In the genomic region with DNA sequence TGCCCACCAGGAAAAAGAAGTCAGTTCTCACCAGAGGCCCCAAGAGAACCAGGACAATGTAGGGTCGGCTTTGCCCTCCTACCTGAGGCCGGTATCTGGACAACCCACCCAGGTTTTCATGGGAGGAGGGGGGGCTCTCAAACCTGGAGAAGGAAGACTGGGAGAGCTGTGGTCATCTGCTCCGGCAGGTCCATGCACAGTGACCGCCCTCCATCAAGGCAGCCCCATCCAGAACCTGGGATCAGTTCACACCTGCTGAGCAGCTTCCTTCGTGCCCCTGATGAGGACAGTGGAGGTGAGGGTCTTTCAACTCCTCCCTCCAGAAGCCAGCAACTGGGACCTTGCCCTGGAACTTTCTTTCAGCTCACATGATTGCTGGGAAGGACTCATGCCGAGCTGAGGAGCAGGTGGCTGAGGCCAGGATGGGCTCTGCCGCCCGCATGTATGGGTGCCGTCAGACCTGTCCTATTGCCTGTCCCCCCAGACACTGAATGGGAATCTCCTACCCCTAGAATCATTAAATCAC, we compare ENCODE assay signal across 25 cellular contexts. TPM values are rescaled to one million over a fixed set of nuclear protein-coding genes. Genes with fewer than 3 reads are reported as not detected.
DNase-seq lines count a peak whose midpoint lies in the region; ATAC-seq and TF ChIP-seq lines count a peak whose summit lies in the region.
"Had no signal": no experiment of that assay in that cellular context is flagged by ENCODE, and none has a peak within 500 bp of the region (broad histone marks: within the 10 kb centered on the region; RNA-seq: fewer than 3 reads in every experiment).

No MANE protein-coding gene starts in this region.

- H3K4ac ChIP-seq in IMR-90 (ENCODE audit: low read depth, low read length), result peak overlapping the region; percentile 22; the same call in 1 of the 2 replicates
- H3K4ac ChIP-seq in neuronal stem cell (ENCODE audit: low read length), result no peak overlapping the region

- H3K4me2 ChIP-seq in IMR-90 (ENCODE audit: low read depth, low read length) (no peak overlapping the region), neuronal stem cell (ENCODE audit: insufficient read depth, low read length, poor library complexity, severe bottlenecking) (no peak overlapping the region)
- H3K4me2 ChIP-seq: BLaER1 had no signal

- peaks cover 12% of the 10 kb centered on the region; the same call in 1 of the 2 replicates for H3K27me3 ChIP-seq in IMR-90 (ENCODE audit: control insufficient read depth, insufficient read depth, low read length)
- peaks cover 0 to 12% (median 0%) of the 10 kb centered on the region in 3 experiments for H3K27me3 ChIP-seq in neuronal stem cell (ENCODE audit: control insufficient read depth in 3 of 3, insufficient read depth in 3 of 3, low read depth in 1 of 3, low read length in 3 of 3)
- H3K27me3 ChIP-seq in tibial nerve, result peaks cover 0 to 25% of the 10 kb centered on the region in 2 donors
- H3K27me3 ChIP-seq: BE2C, BLaER1 had no signal

- H3K56ac ChIP-seq in IMR-90 (ENCODE audit: extremely low read depth, insufficient read depth, low read length), result no peak overlapping the region

- H3K36me3 Mint-ChIP-seq in neural crest cell (ENCODE audit: low read depth), result peaks cover 5% of the 10 kb centered on the region
- H3K36me3 Mint-ChIP-seq: CD14-positive monocyte; CD4-positive, CD25-positive, alpha-beta regulatory T cell; CD8-positive, alpha-beta memory T cell had no signal

- H4K20me1 ChIP-seq in IMR-90 (ENCODE audit: insufficient read depth, low read length), result no peaks in the 10 kb centered on the region
- H4K20me1 ChIP-seq: BLaER1 had no signal

- in situ Hi-C loops in IMR-90 (cut with MboI; ENCODE audit: low sequenced_read_pairs), result no loop called here

- H4K91ac ChIP-seq in IMR-90 (ENCODE audit: insufficient read depth, low read depth, low read length), result no peak overlapping the region; the same call in 1 of the 2 replicates
- H4K91ac ChIP-seq in neuronal stem cell (ENCODE audit: low read depth, low read length, poor library complexity), result no peak overlapping the region

- H3K4me3 Mint-ChIP-seq in neural crest cell, result no peak overlapping the region
- H3K4me3 Mint-ChIP-seq: CD14-positive monocyte; CD4-positive, alpha-beta memory T cell; CD4-positive, CD25-positive, alpha-beta regulatory T cell; CD8-positive, alpha-beta memory T cell had no signal

- intact Hi-C loops in IMR-90 (cut with micrococcal nuclease), result no loop called here

- TF ChIP-seq POLR2A in IMR-90 (IDR thresholded peaks at IDR 0.05; ENCODE audit: low read depth, low read length), result no peak
- TF ChIP-seq POLR2A in tibial nerve (IDR thresholded peaks at IDR 0.05), result no peak

- POLR2A ChIA-PET in IMR-90 (lab: Charles Lee; ENCODE audit: unreplicated experiment), result no interaction called here

- H2AK9ac ChIP-seq in IMR-90 (replicated peaks; ENCODE audit: low read depth, low read length, poor library complexity), result no peak overlapping the region

- H2AK5ac ChIP-seq in IMR-90 (ENCODE audit: low read depth, low read length) (peak overlapping the region; percentile 23; the same call in 1 of the 2 replicates), neuronal stem cell (ENCODE audit: low read depth, low read length) (peak overlapping the region; percentile 24)

- H3K27ac Mint-ChIP-seq in neural crest cell (ENCODE audit: unreplicated experiment), result peak overlapping the region; percentile 19
- H3K27ac Mint-ChIP-seq: CD14-positive monocyte; CD4-positive, alpha-beta memory T cell; CD4-positive, CD25-positive, alpha-beta regulatory T cell had no signal

- DNase-seq in IMR-90 (no peak), neural crest cell (ENCODE audit: low read depth, low spot score) (no peak), neuronal stem cell (ENCODE audit: low spot score) (no peak), HuH-7 (ENCODE audit: low spot score) (no peak), tibial nerve (ENCODE audit: low spot score in 2 of 2) (no peak), NOMO-1 treated with dmso at 0.1 percent for 144 hours (lab: John Stamatoyannopoulos, UW; ENCODE audit: unreplicated experiment) (no peak)
- DNase-seq: 8988T; ACHN; BE2C; C1 segment of cervical spinal cord; CD4-positive, alpha-beta memory T cell; CD4-positive, CD25-positive, alpha-beta regulatory T cell; CD8-positive, alpha-beta memory T cell; COR-L47; DMS 273 treated with DMSO at 0.1 percent for 48 hours; DMS153; DMS53; DMS79; DND-41; EL; GDM1 had no signal

- CTCF ChIA-PET in IMR-90 (lab: Yijun Ruan, JAX), result no interaction called here

- H3K27ac ChIP-seq in IMR-90 (ENCODE audit: insufficient read depth, low read length) (no peak overlapping the region), neuronal stem cell (replicated peaks; ENCODE audit: low read length) (no peak overlapping the region), tibial nerve (no peak overlapping the region)
- H3K27ac ChIP-seq: BLaER1 had no signal

- H4K5ac ChIP-seq in IMR-90 (ENCODE audit: low read depth, low read length), result no peak overlapping the region

- no peaks in the 10 kb centered on the region for H3K27me3 Mint-ChIP-seq in neural crest cell (ENCODE audit: low read depth)

- H3K79me1 ChIP-seq in IMR-90 (ENCODE audit: low read depth in 1 of 2, low read length in 2 of 2), result no peaks in the 10 kb centered on the region
- no peaks in the 10 kb centered on the region for H3K79me1 ChIP-seq in neuronal stem cell (ENCODE audit: low read depth, low read length)

- H3K18ac ChIP-seq in IMR-90 (ENCODE audit: low read depth, low read length) (no peak overlapping the region), neuronal stem cell (ENCODE audit: low read length) (no peak overlapping the region)

- peak overlapping the region; percentile 64; the same call in 1 of the 3 replicates for H2BK15ac ChIP-seq in IMR-90 (ENCODE audit: low read depth, low read length)
- H2BK15ac ChIP-seq in neuronal stem cell (ENCODE audit: low read length), result no peak overlapping the region

- ATAC-seq in IMR-90 (ENCODE audit: low read depth), result no peak
- ATAC-seq: GM12878 had no signal

- TF ChIP-seq RAD21 in IMR-90 (IDR thresholded peaks at IDR 0.05; ENCODE audit: low read length), result no peak

- H2BK5ac ChIP-seq in IMR-90 (ENCODE audit: low read depth, low read length, poor library complexity, severe bottlenecking) (no peak overlapping the region), neuronal stem cell (ENCODE audit: low read length) (no peak overlapping the region)

- H3K9me3 ChIP-seq in IMR-90 (ENCODE audit: control insufficient read depth, insufficient read depth, low read length) (peaks cover 3% of the 10 kb centered on the region; the same call in 1 of the 2 replicates), neuronal stem cell (replicated peaks in 1 of 2; ENCODE audit: control insufficient read depth in 2 of 2, insufficient read depth in 1 of 2, low read depth in 1 of 2, low read length in 2 of 2) (peaks cover 3 to 5% of the 10 kb centered on the region in 2 donors), tibial nerve (peaks cover 0 to 10% (median 0%) of the 10 kb centered on the region in 4 donors)
- H3K9me3 ChIP-seq: BE2C had no signal

- H3K9ac ChIP-seq in IMR-90 (ENCODE audit: low read depth, low read length) (no peak overlapping the region), neuronal stem cell (ENCODE audit: low read depth, low read length, poor library complexity) (no peak overlapping the region)
- H3K9ac ChIP-seq: BLaER1 had no signal

- peaks cover 19% of the 10 kb centered on the region for H3K9me1 ChIP-seq in IMR-90 (ENCODE audit: insufficient read depth, low read length)

- no peak overlapping the region for H4K8ac ChIP-seq in IMR-90 (ENCODE audit: low read depth in 2 of 2, low read length in 2 of 2)
- H4K8ac ChIP-seq in neuronal stem cell (ENCODE audit: low read depth, low read length), result no peak overlapping the region

- H2BK120ac ChIP-seq in IMR-90 (ENCODE audit: low read depth, low read length), result 0 out of 2 replicates have a peak overlapping the region, but pooled peaks have one; percentile 67
- H2BK120ac ChIP-seq in neuronal stem cell (ENCODE audit: low read depth, low read length), result no peak overlapping the region

- H3K4me1 ChIP-seq in IMR-90 (ENCODE audit: control insufficient read depth, insufficient read depth, low read length), result peaks cover 10% of the 10 kb centered on the region
- peaks cover 3 to 6% of the 10 kb centered on the region in 2 donors for H3K4me1 ChIP-seq in neuronal stem cell (ENCODE audit: control insufficient read depth in 2 of 2, insufficient read depth in 1 of 2, low read depth in 1 of 2, low read length in 2 of 2)
- H3K4me1 ChIP-seq in tibial nerve, result no peaks in the 10 kb centered on the region
- H3K4me1 ChIP-seq: BE2C, BLaER1 had no signal

- no peak for TF ChIP-seq EP300 in tibial nerve (IDR thresholded peaks at IDR 0.05)

- BruUV-seq in IMR-90 (replicated peaks; lab: Mats Ljungman, UMichigan), result no TSS peak

- no peaks in the 10 kb centered on the region for H3K4me1 Mint-ChIP-seq in neural crest cell
- H3K4me1 Mint-ChIP-seq: CD14-positive monocyte; CD4-positive, CD25-positive, alpha-beta regulatory T cell had no signal

- dilution Hi-C loops in IMR-90 (cut with HindIII; ENCODE audit: low sequenced_read_pairs, unreplicated experiment), result no loop called here

- H3K4me3 ChIP-seq in IMR-90 (ENCODE audit: insufficient read depth, low read depth, low read length) (no peak overlapping the region), neuronal stem cell (ENCODE audit: low read length in 2 of 2) (no peak overlapping the region), tibial nerve (no peak overlapping the region)
- H3K4me3 ChIP-seq: BLaER1, GM12878 had no signal

- no peak overlapping the region for H3K14ac ChIP-seq in IMR-90 (replicated peaks; ENCODE audit: low read depth, low read length)
- no peak overlapping the region for H3K14ac ChIP-seq in neuronal stem cell (ENCODE audit: low read length)

- no peak overlapping the region for H3K23ac ChIP-seq in IMR-90 (ENCODE audit: low read depth, low read length)
- H3K23ac ChIP-seq in neuronal stem cell (ENCODE audit: low read depth, low read length, poor library complexity), result peak overlapping the region; percentile 14

- WGBS in IMR-90 (ENCODE audit: extremely low coverage in 2 of 2, insufficient read length in 1 of 2), 2 experiments, result 60% methylated on average over 1 of the region's 9 CpGs; no CpG with 5 or more reads in 1 of the 2 experiments
- WGBS in neuronal stem cell (ENCODE audit: extremely low coverage in 2 of 2, insufficient read length in 2 of 2, insufficient replicate concordance in 1 of 2), 2 donors, result no CpG with 5 or more reads among the region's 9 CpGs
- WGBS in tibial nerve, 2 donors, result 86 to 88% methylated on average over 9 of the region's 9 CpGs

- H2AFZ ChIP-seq in IMR-90 (replicated peaks; ENCODE audit: low read length, poor library complexity) (no peak overlapping the region), neuronal stem cell (ENCODE audit: low read length) (no peak overlapping the region)

- H3K36me3 ChIP-seq in IMR-90 (ENCODE audit: control insufficient read depth, insufficient read depth, low read length) (no peaks in the 10 kb centered on the region), neuronal stem cell (replicated peaks in 1 of 2; ENCODE audit: control insufficient read depth in 2 of 2, insufficient read depth in 2 of 2, low read length in 2 of 2) (no peaks in the 10 kb centered on the region), tibial nerve (no peaks in the 10 kb centered on the region)
- H3K36me3 ChIP-seq: BE2C, BLaER1 had no signal

- H3K9me3 Mint-ChIP-seq in neural crest cell, result no peaks in the 10 kb centered on the region

- no peak overlapping the region for H2BK12ac ChIP-seq in neuronal stem cell (ENCODE audit: low read length)

- H2BK20ac ChIP-seq in IMR-90 (ENCODE audit: low read depth, low read length), result peak overlapping the region; percentile 20; the same call in 1 of the 2 replicates

- TF ChIP-seq CTCF in IMR-90 (conservative IDR thresholded peaks at IDR 0.05; ENCODE audit: low read depth, low read length) (no peak), neural crest cell (conservative IDR thresholded peaks at IDR 0.05) (no peak), tibial nerve (IDR thresholded peaks at IDR 0.05) (no peak)

RNA-seq across cellular contexts. Expression of a gene that starts 20.8 kb away (rescaled TPM):
- total RNA-seq in IMR-90 (2012; rRNA removed) (1.1 and 2.2 TPM in 2 replicates), neural crest cell (0.23 and 0.45 TPM in 2 replicates), tibial nerve (not detected)
- polyA plus RNA-seq in IMR-90 (2012; rRNA removed), result 10.1 and 12.2 TPM in 2 replicates
- polyA plus RNA-seq in IMR-90 (2012; cell fraction: cytosol; rRNA removed), result 8.8 and 15.2 TPM in 2 replicates
- 11.6 and 31.9 TPM in 2 replicates for polyA plus RNA-seq in IMR-90 (2012; cell fraction: nucleus; rRNA removed; ENCODE audit: low replicate concordance)
- 0.82 TPM for polyA plus RNA-seq in neuronal stem cell (2013, experiment 1 of 2)
- 0.89 TPM for polyA plus RNA-seq in neuronal stem cell (2013, experiment 2 of 2)
- total RNA-seq: CD4-positive, alpha-beta memory T cell; CD4-positive, CD25-positive, alpha-beta regulatory T cell; CD8-positive, alpha-beta memory T cell had no signal
- polyA plus RNA-seq: CD14-positive monocyte; CD4-positive, alpha-beta memory T cell; CD4-positive, CD25-positive, alpha-beta regulatory T cell; CD8-positive, alpha-beta memory T cell had no signal

RNA-seq across cellular contexts. Expression of a gene that starts 49.1 kb away (rescaled TPM):
- under 0.01 TPM in 1 of 2 replicates, not detected in the other for total RNA-seq in IMR-90 (2012; rRNA removed)
- polyA plus RNA-seq in IMR-90 (2012; rRNA removed), result not detected in 2 replicates
- 0.01 TPM in 1 of 2 replicates, not detected in the other for polyA plus RNA-seq in IMR-90 (2012; cell fraction: cytosol; rRNA removed)
- 0.03 and 0.05 TPM in 2 replicates for polyA plus RNA-seq in IMR-90 (2012; cell fraction: nucleus; rRNA removed; ENCODE audit: low replicate concordance)
- 2.8 and 4.0 TPM in 2 replicates for total RNA-seq in neural crest cell
- polyA plus RNA-seq in neuronal stem cell (2013, experiment 1 of 2), result 0.03 TPM
- polyA plus RNA-seq in neuronal stem cell (2013, experiment 2 of 2), result 0.07 TPM
- total RNA-seq in tibial nerve, result 1 to 10 TPM in 1 of 4 donors, under 1 TPM in 1, not detected in 2; 0.21 to 1.6 TPM
- polyA plus RNA-seq: AG04450; CD14-positive monocyte; CD4-positive, alpha-beta memory T cell; CD8-positive, alpha-beta memory T cell; GM12878 had no signal
